In the genomic region with DNA sequence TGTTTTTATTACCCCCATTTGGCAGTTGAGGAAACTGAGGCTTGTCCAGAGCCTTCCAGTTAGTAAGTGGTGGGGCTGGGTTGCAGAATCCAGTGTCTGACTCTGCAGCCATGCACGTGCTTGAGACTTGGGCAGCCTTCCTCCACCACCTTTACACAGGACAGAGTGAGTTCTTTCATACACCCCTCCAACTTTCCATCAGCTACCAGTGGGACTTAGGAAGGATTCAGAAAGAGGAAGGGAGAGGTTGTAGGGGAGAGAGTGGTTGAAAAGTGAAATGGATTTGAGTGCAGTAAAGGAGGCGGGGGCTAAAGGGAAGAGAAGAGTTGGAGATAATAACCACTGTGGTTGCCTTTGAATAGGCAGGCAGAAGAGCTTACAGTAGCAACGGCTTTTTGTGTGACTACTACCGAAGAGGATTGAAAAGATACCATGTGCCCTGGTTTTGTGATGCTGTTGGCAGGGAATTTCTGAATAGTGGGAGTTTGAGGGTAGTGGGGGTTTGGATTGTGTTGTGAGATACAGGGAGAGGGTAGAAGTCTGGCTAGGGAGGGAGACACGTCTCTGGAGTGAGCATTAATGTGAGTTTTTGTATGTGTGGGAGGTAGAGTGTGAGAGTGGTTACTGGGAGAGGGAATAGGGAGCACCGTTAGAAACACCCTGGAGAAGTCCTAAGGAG, we compare ENCODE assay signal across 8 cellular contexts. TPM values are rescaled to one million over a fixed set of nuclear protein-coding genes. Genes with fewer than 3 reads are reported as not detected.
A peak's percentile ranks its signal among the peaks of the same experiment; 100 is the strongest.
DNase-seq lines count a peak whose midpoint lies in the region; ATAC-seq, FAIRE-seq and TF ChIP-seq lines count a peak whose summit lies in the region.

No MANE protein-coding gene starts in this region.

- H3K27ac ChIP-seq in CD4-positive, CD25-positive, alpha-beta regulatory T cell (ENCODE audit: insufficient read depth, low read length, poor library complexity, severe bottlenecking) = no peak overlapping the region
- H3K27ac ChIP-seq in KOPT-K1 (ENCODE audit: low read depth, low read length, poor library complexity, severe bottlenecking) (peak overlapping the region; percentile 70), K562 (ENCODE audit: extremely low read depth, low read depth, low read length) (peak overlapping the region; percentile 79)
- H3K27ac ChIP-seq in naive thymus-derived CD4-positive, alpha-beta T cell (ENCODE audit: low read depth, low read length) = peak overlapping the region; percentile 83

- H3K79me2 ChIP-seq in K562 (ENCODE audit: control insufficient read depth, insufficient read depth, low read length) = peaks cover 59% of the 10 kb centered on the region

- H4K20me1 ChIP-seq in K562 (replicated peaks; ENCODE audit: control insufficient read depth, insufficient read depth, low read length) = no peaks in the 10 kb centered on the region; the same call in 1 of the 2 replicates

- H3K27me3 Mint-ChIP-seq in CD4-positive, CD25-positive, alpha-beta regulatory T cell = peaks cover 7% of the 10 kb centered on the region
- no peaks in the 10 kb centered on the region for H3K27me3 Mint-ChIP-seq in naive thymus-derived CD4-positive, alpha-beta T cell
- H3K27me3 Mint-ChIP-seq in T-cell = no peaks in the 10 kb centered on the region

- H3K4me3 Mint-ChIP-seq in CD4-positive, CD25-positive, alpha-beta regulatory T cell = no peak overlapping the region
- no peak overlapping the region for H3K4me3 Mint-ChIP-seq in naive thymus-derived CD4-positive, alpha-beta T cell
- H3K4me3 Mint-ChIP-seq in T-cell = no peak overlapping the region

- H3K4me3 ChIP-seq in CD4-positive, CD25-positive, alpha-beta regulatory T cell (ENCODE audit: low read depth, low read length) = peak overlapping the region; percentile 94
- peak overlapping the region; percentile 87 for H3K4me3 ChIP-seq in K562
- H3K4me3 ChIP-seq in naive thymus-derived CD4-positive, alpha-beta T cell (ENCODE audit: low read length) = peak overlapping the region; percentile 96

- POLR2A ChIA-PET in K562 (lab: Yijun Ruan, JAX) = interaction anchor here (0.5 to 1.1 kb wide), 3 partner anchors 10 to 74 kb away, joined by 3 to 7 read pairs (median 3); no protein-coding TSS in a partner anchor
- POLR2A ChIA-PET in naive thymus-derived CD4-positive, alpha-beta T cell (lab: Charles Lee) = no interaction called here
- POLR2A ChIA-PET in T-cell (lab: Charles Lee) = interaction anchor here in 1 of 2 donors (0.6 kb wide), 1 partner anchor 232 kb away, joined by 3 read pairs; no protein-coding TSS in a partner anchor

- no peaks in the 10 kb centered on the region for H3K36me3 ChIP-seq in CD4-positive, CD25-positive, alpha-beta regulatory T cell (ENCODE audit: control insufficient read depth, insufficient read depth, low read length)
- H3K36me3 ChIP-seq in KOPT-K1 (ENCODE audit: insufficient read depth, low read length) (peaks cover 8% of the 10 kb centered on the region; the same call in 1 of the 2 replicates), K562 (ENCODE audit: control insufficient read depth, insufficient read depth, low read length) (no peaks in the 10 kb centered on the region)
- peaks cover 0 to 10% (median 0%) of the 10 kb centered on the region in 3 experiments for H3K36me3 ChIP-seq in naive thymus-derived CD4-positive, alpha-beta T cell (ENCODE audit: control insufficient read depth in 2 of 3, insufficient read depth in 3 of 3, low read length in 3 of 3)

- H3K27ac Mint-ChIP-seq in CD4-positive, CD25-positive, alpha-beta regulatory T cell = no peak overlapping the region
- H3K27ac Mint-ChIP-seq in naive thymus-derived CD4-positive, alpha-beta T cell = no peak overlapping the region
- H3K27ac Mint-ChIP-seq in T-cell = no peak overlapping the region

- in situ Hi-C loops in K562 (cut with MboI) = no loop called here

- CTCF ChIA-PET in K562 (lab: Yijun Ruan, JAX; ENCODE audit: low intra/inter-chr PET ratio) (no interaction called here), T-cell (lab: Charles Lee) (interaction anchor here in 1 of 2 donors (1.0 kb wide), 1 partner anchor 335 kb away, joined by 3 read pairs; no protein-coding TSS in a partner anchor)
- CTCF ChIA-PET in naive thymus-derived CD4-positive, alpha-beta T cell (lab: Charles Lee) = interaction anchor here (0.9 to 1.2 kb wide), 2 partner anchors 13 to 15 kb away, joined by 3 to 5 read pairs; no protein-coding TSS in a partner anchor

- no peaks in the 10 kb centered on the region for H3K9me3 ChIP-seq in CD4-positive, CD25-positive, alpha-beta regulatory T cell (ENCODE audit: control insufficient read depth in 2 of 2, low read length in 2 of 2)
- H3K9me3 ChIP-seq in KOPT-K1 (ENCODE audit: insufficient read depth, low read length, poor library complexity, severe bottlenecking) = no peaks in the 10 kb centered on the region
- H3K9me3 ChIP-seq in K562 (replicated peaks; ENCODE audit: control insufficient read depth, insufficient read depth, low read depth, low read length) = no peaks in the 10 kb centered on the region
- no peaks in the 10 kb centered on the region for H3K9me3 ChIP-seq in naive thymus-derived CD4-positive, alpha-beta T cell (ENCODE audit: control insufficient read depth in 2 of 3, low read length in 3 of 3)

- no TSS peak for BruUV-seq in K562 (replicated peaks; lab: Mats Ljungman, UMichigan)

- H3K9me3 Mint-ChIP-seq in CD4-positive, CD25-positive, alpha-beta regulatory T cell = no peaks in the 10 kb centered on the region
- peaks cover 0 to 10% (median 0%) of the 10 kb centered on the region in 11 donors for H3K9me3 Mint-ChIP-seq in naive thymus-derived CD4-positive, alpha-beta T cell
- H3K9me3 Mint-ChIP-seq in T-cell = no peaks in the 10 kb centered on the region

- no peaks in the 10 kb centered on the region for H3K27me3 ChIP-seq in CD4-positive, CD25-positive, alpha-beta regulatory T cell (ENCODE audit: control insufficient read depth, insufficient read depth, low read length)
- H3K27me3 ChIP-seq in K562 (ENCODE audit: control insufficient read depth in 2 of 2, insufficient read depth in 2 of 2, low read length in 2 of 2) = no peaks in the 10 kb centered on the region
- no peaks in the 10 kb centered on the region for H3K27me3 ChIP-seq in naive thymus-derived CD4-positive, alpha-beta T cell (ENCODE audit: control insufficient read depth in 2 of 2, insufficient read depth in 2 of 2, low read length in 2 of 2)

- peaks cover 34% of the 10 kb centered on the region for H3K4me1 ChIP-seq in CD4-positive, CD25-positive, alpha-beta regulatory T cell (ENCODE audit: control insufficient read depth, insufficient read depth, low read length, poor library complexity, severe bottlenecking)
- peaks cover 14 to 24% of the 10 kb centered on the region in 2 experiments for H3K4me1 ChIP-seq in K562 (replicated peaks in 1 of 2; ENCODE audit: control insufficient read depth in 2 of 2, insufficient read depth in 2 of 2, low read length in 2 of 2)
- H3K4me1 ChIP-seq in naive thymus-derived CD4-positive, alpha-beta T cell (ENCODE audit: control insufficient read depth in 2 of 2, insufficient read depth in 2 of 2, low read length in 2 of 2) = peaks cover 14 to 26% of the 10 kb centered on the region in 2 donors

- peaks cover 8% of the 10 kb centered on the region for H3K36me3 Mint-ChIP-seq in CD4-positive, CD25-positive, alpha-beta regulatory T cell
- peaks cover 0 to 9% (median 4%) of the 10 kb centered on the region in 5 donors for H3K36me3 Mint-ChIP-seq in naive thymus-derived CD4-positive, alpha-beta T cell
- peaks cover 8% of the 10 kb centered on the region for H3K36me3 Mint-ChIP-seq in T-cell

- no peak for TF ChIP-seq POLR2A in K562 (conservative IDR thresholded peaks at IDR 0.05)

- H3K9me1 ChIP-seq in K562 (ENCODE audit: control insufficient read depth, insufficient read depth, low read length) = no peaks in the 10 kb centered on the region

- 2% methylated on average over 6 of the region's 6 CpGs for WGBS in K562 (ENCODE audit: insufficient coverage, low coverage, missing lambda C conversion rate)

- no peak for ATAC-seq in CD4-positive, CD25-positive, alpha-beta regulatory T cell (ENCODE audit: low read depth in 2 of 2)
- ATAC-seq in K562 (peak; percentile 12), T-cell (replicated peaks in 1 of 4) (no peak)
- ATAC-seq in naive thymus-derived CD4-positive, alpha-beta T cell = no peak

- no peak for TF ChIP-seq CTCF in K562 (IDR thresholded peaks at IDR 0.05 in 2 of 3, conservative IDR thresholded peaks at IDR 0.05 in 1 of 3; ENCODE audit: insufficient read depth in 2 of 3, low read depth in 1 of 3, low read length in 3 of 3)

- H3K4me1 Mint-ChIP-seq in CD4-positive, CD25-positive, alpha-beta regulatory T cell = peaks cover 4 to 43% (median 27%) of the 10 kb centered on the region in 4 donors
- H3K4me1 Mint-ChIP-seq in naive thymus-derived CD4-positive, alpha-beta T cell = peaks cover 15 to 30% (median 28%) of the 10 kb centered on the region in 7 donors
- peaks cover 30 to 36% (median 31%) of the 10 kb centered on the region in 3 donors for H3K4me1 Mint-ChIP-seq in T-cell

- peak; percentile 65 for FAIRE-seq in K562 (lab: Jason Lieb, UNC)

- peak overlapping the region; percentile 57; the same call in 1 of the 2 replicates for H2AFZ ChIP-seq in K562 (ENCODE audit: low read depth, low read length)

- peak in 1 of 3 donors; percentile 39 for DNase-seq in CD4-positive, CD25-positive, alpha-beta regulatory T cell
- peak in 2 of 4 experiments; percentile 33 to 55 for DNase-seq in K562 (ENCODE audit: extremely low read depth in 1 of 4, low spot score in 3 of 4)
- peak in 3 of 9 donors; percentile 10 to 19 (median 12) for DNase-seq in naive thymus-derived CD4-positive, alpha-beta T cell
- no peak for DNase-seq in superior temporal gyrus (ENCODE audit: extremely low spot score)
- DNase-seq in T-cell = no peak
- DNase-seq in putamen (ENCODE audit: low spot score) = no peak
- no peak for DNase-seq in posterior cingulate gyrus

- peak overlapping the region; percentile 75 to 80 for H3K9ac ChIP-seq in K562 (ENCODE audit: insufficient read depth in 1 of 2, low read depth in 2 of 2, low read length in 2 of 2)

- intact Hi-C loops in K562 (cut with micrococcal nuclease) (no loop called here), posterior cingulate gyrus (cut with DNase I) (loop anchor here (5.0 kb wide), 1 partner anchor 51 kb away; no protein-coding TSS in a partner anchor)
- intact Hi-C loops in naive thymus-derived CD4-positive, alpha-beta T cell (cut with micrococcal nuclease) = loop anchor here (5.0 to 10.0 kb wide), 9 partner anchors 36 to 1821 kb away; a partner anchor contains a TSS

- TF ChIP-seq EP300 in K562 (IDR thresholded peaks at IDR 0.05; ENCODE audit: low read length) = no peak

- no peak for TF ChIP-seq RAD21 in K562 (CRISPR knock-in tag; conservative IDR thresholded peaks at IDR 0.05 in 1 of 2, IDR thresholded peaks at IDR 0.05 in 1 of 2)

- peak overlapping the region; percentile 84 for H3K4me2 ChIP-seq in K562 (ENCODE audit: insufficient read depth, low read length)

RNA-seq across cellular contexts. Expression of a gene that starts 1.7 kb away (rescaled TPM):
- 37.2 TPM for total RNA-seq in CD4-positive, CD25-positive, alpha-beta regulatory T cell
- polyA plus RNA-seq in CD4-positive, CD25-positive, alpha-beta regulatory T cell = 10 to 100 TPM; 13.7 to 21.5 (median 15.9) TPM
- 37.0 and 117 TPM in 2 replicates for total RNA-seq in K562 (2011; cell fraction: chromatin; rRNA removed; ENCODE audit: low replicate concordance)
- 12.7 and 16.6 TPM in 2 replicates for total RNA-seq in K562 (2011; cell fraction: nucleolus; rRNA removed)
- 46.7 and 79.5 TPM in 2 replicates for total RNA-seq in K562 (2011; cell fraction: nucleoplasm; rRNA removed)
- total RNA-seq in K562 (2014; rRNA removed) = 10.5 and 12.3 TPM in 2 replicates
- 17.6 and 21.0 TPM in 2 replicates for total RNA-seq in K562 (2014; rRNA removed; fragmentation: Illumina TruSeq; extraction: Trizol)
- 15.8 and 17.8 TPM in 2 replicates for total RNA-seq in K562 (2015; rRNA removed; fragmentation: Illumina TruSeq; extraction: Trizol)
- 16.0 TPM in 2 replicates for total RNA-seq in K562 (2021)
- polyA plus RNA-seq in K562 (2011; rRNA removed) = 10.2 and 12.4 TPM in 2 replicates
- 5.0 and 6.4 TPM in 2 replicates for polyA plus RNA-seq in K562 (2011; cell fraction: cytosol; rRNA removed)
- 10.7 and 13.0 TPM in 2 replicates for polyA plus RNA-seq in K562 (2011; cell fraction: nucleus; rRNA removed)
- polyA plus RNA-seq in K562 (2012) = 10.5 and 10.6 TPM in 2 replicates
- polyA plus RNA-seq in K562 (2014; fragmentation: Illumina TruSeq; extraction: Trizol) = 11.0 and 13.8 TPM in 2 replicates
- 1 to 10 TPM; 3.1 to 5.2 TPM for polyA plus RNA-seq in K562 (2014; fragmentation: Nextera tagmentation; extraction: Ambion mirVana)
- 9.2 and 9.4 TPM in 2 replicates for polyA plus RNA-seq in K562 (2014; rRNA removed)
- polyA minus RNA-seq in K562 (2011; rRNA and poly(A)+ RNA removed) = 32.2 and 40.2 TPM in 2 replicates
- 6.5 and 6.9 TPM in 2 replicates for polyA minus RNA-seq in K562 (2011; cell fraction: cytosol; rRNA and poly(A)+ RNA removed)
- polyA minus RNA-seq in K562 (2011; cell fraction: nucleus; rRNA and poly(A)+ RNA removed) = 31.5 and 58.0 TPM in 2 replicates
- 10 to 100 TPM; 24.0 to 46.1 (median 25.4) TPM for total RNA-seq in naive thymus-derived CD4-positive, alpha-beta T cell
- 10 to 100 TPM; 12.3 to 14.7 TPM for polyA plus RNA-seq in naive thymus-derived CD4-positive, alpha-beta T cell
- total RNA-seq in T-cell = 10 to 100 TPM; 22.4 to 32.8 (median 27.6) TPM

RNA-seq across cellular contexts. Expression of a gene that starts 48.1 kb away (rescaled TPM):
- 0.42 TPM for total RNA-seq in CD4-positive, CD25-positive, alpha-beta regulatory T cell
- polyA plus RNA-seq in CD4-positive, CD25-positive, alpha-beta regulatory T cell = under 1 TPM in 2 of 4 donors, not detected in 2; 0.17 to 0.47 TPM
- total RNA-seq in K562 (2011; cell fraction: chromatin; rRNA removed; ENCODE audit: low replicate concordance) = 1.3 and 3.1 TPM in 2 replicates
- total RNA-seq in K562 (2011; cell fraction: nucleolus; rRNA removed) = 2.9 and 3.2 TPM in 2 replicates
- 4.6 and 4.7 TPM in 2 replicates for total RNA-seq in K562 (2011; cell fraction: nucleoplasm; rRNA removed)
- total RNA-seq in K562 (2014; rRNA removed) (2.0 and 2.5 TPM in 2 replicates), K562 (2014; rRNA removed; fragmentation: Illumina TruSeq; extraction: Trizol) (1.6 and 2.2 TPM in 2 replicates), K562 (2015; rRNA removed; fragmentation: Illumina TruSeq; extraction: Trizol) (1.6 and 1.7 TPM in 2 replicates), K562 (2021) (2.2 TPM in 2 replicates), T-cell (1 to 10 TPM in 1 of 5 donors, under 1 TPM in 4; 0.14 to 1.2 (median 0.61) TPM)
- polyA plus RNA-seq in K562 (2011; rRNA removed) (1.8 TPM in 2 replicates), K562 (2014; fragmentation: Illumina TruSeq; extraction: Trizol) (2.3 and 2.4 TPM in 2 replicates), K562 (2014; fragmentation: Nextera tagmentation; extraction: Ambion mirVana) (under 1 TPM; 0.68 to 0.69 TPM), K562 (2014; rRNA removed) (2.2 and 2.8 TPM in 2 replicates)
- polyA plus RNA-seq in K562 (2011; cell fraction: cytosol; rRNA removed) = 2.0 and 2.3 TPM in 2 replicates
- polyA plus RNA-seq in K562 (2011; cell fraction: nucleus; rRNA removed) = 1.1 and 1.6 TPM in 2 replicates
- polyA plus RNA-seq in K562 (2012) = 2.6 and 4.4 TPM in 2 replicates
- 1.6 and 2.0 TPM in 2 replicates for polyA minus RNA-seq in K562 (2011; rRNA and poly(A)+ RNA removed)
- polyA minus RNA-seq in K562 (2011; cell fraction: cytosol; rRNA and poly(A)+ RNA removed) = 0.55 and 2.0 TPM in 2 replicates
- polyA minus RNA-seq in K562 (2011; cell fraction: nucleus; rRNA and poly(A)+ RNA removed) = 0.33 and 0.67 TPM in 2 replicates
- 1 to 10 TPM in 3 of 5 experiments, under 1 TPM in 2; 0.32 to 8.5 (median 1.4) TPM for total RNA-seq in naive thymus-derived CD4-positive, alpha-beta T cell
- polyA plus RNA-seq in naive thymus-derived CD4-positive, alpha-beta T cell = under 1 TPM; 0.30 to 0.58 TPM
